32 cellular contexts compared by ENCODE assay signal in genomic region chr1:178374016-178374415, GRCh38.
A peak's percentile ranks its signal among the peaks of the same experiment; 100 is the strongest.
DNase-seq lines count a peak whose midpoint lies in the region; ATAC-seq, FAIRE-seq and TF ChIP-seq lines count a peak whose summit lies in the region.
"Had no signal": no experiment of that assay in that cellular context is flagged by ENCODE, and none has a peak within 500 bp of the region (broad histone marks: within the 10 kb centered on the region; RNA-seq: fewer than 3 reads in every experiment).

No MANE protein-coding gene starts in this region.

- H3K4ac ChIP-seq in IMR-90 (ENCODE audit: low read depth, low read length) (no peak overlapping the region), H1 (replicated peaks; ENCODE audit: insufficient read length, low read depth, low read length) (no peak overlapping the region)

- H2BK15ac ChIP-seq in IMR-90 (ENCODE audit: low read depth, low read length) (no peak overlapping the region), H1 (ENCODE audit: low read length) (no peak overlapping the region)

- ATAC-seq in IMR-90 (ENCODE audit: low read depth): peak; percentile 30
- ATAC-seq in HG02571 (IDR thresholded peaks at IDR 0.05; ENCODE audit: unreplicated experiment): no peak
- ATAC-seq: A549; left ventricle myocardium superior; naive thymus-derived CD4-positive, alpha-beta T cell; Right ventricle myocardium inferior; stimulated activated naive CD8-positive, alpha-beta T cell treated with anti-CD3 and anti-CD28 coated beads, Interleukin-15, amount 100 ng/mL, for 72 hours had no signal

- H3K14ac ChIP-seq in IMR-90 (replicated peaks; ENCODE audit: low read depth, low read length) (0 out of 2 replicates have a peak overlapping the region, but pooled peaks have one; percentile 5), H1 (ENCODE audit: insufficient read length) (no peak overlapping the region)

- H3K27ac ChIP-seq in IMR-90 (ENCODE audit: insufficient read depth, low read length): no peak overlapping the region
- no peak overlapping the region for H3K27ac ChIP-seq in H1 (ENCODE audit: low read depth, low read length)
- H3K27ac ChIP-seq: A549, adrenal gland, coronary artery, PC-9, thyroid gland, WERI-Rb-1 had no signal

- in situ Hi-C loops in IMR-90 (cut with MboI; ENCODE audit: low sequenced_read_pairs): no loop called here

- no peaks in the 10 kb centered on the region for H3K27me3 Mint-ChIP-seq in neural crest cell (ENCODE audit: low read depth)
- H3K27me3 Mint-ChIP-seq: stimulated activated naive CD8-positive, alpha-beta T cell treated with anti-CD3 and anti-CD28 coated beads, Interleukin-15, amount 100 ng/mL, for 72 hours had no signal

- H3K79me1 ChIP-seq in IMR-90 (ENCODE audit: low read depth in 1 of 2, low read length in 2 of 2): peaks cover 4 to 18% of the 10 kb centered on the region in 2 experiments; a peak in 3 of 4 replicates
- H3K79me1 ChIP-seq in H1 (ENCODE audit: low read depth, low read length): no peaks in the 10 kb centered on the region

- no peak overlapping the region for H3K56ac ChIP-seq in IMR-90 (ENCODE audit: extremely low read depth, insufficient read depth, low read length)
- H3K56ac ChIP-seq in H1 (replicated peaks; ENCODE audit: insufficient read length, low read depth, low read length): no peak overlapping the region

- H4K91ac ChIP-seq in IMR-90 (ENCODE audit: insufficient read depth, low read depth, low read length) (no peak overlapping the region), H1 (replicated peaks; ENCODE audit: insufficient read length, low read length) (no peak overlapping the region)

- no peak overlapping the region for H4K5ac ChIP-seq in IMR-90 (ENCODE audit: low read depth, low read length)
- H4K5ac ChIP-seq in H1 (ENCODE audit: insufficient read length, low read depth, low read length): no peak overlapping the region

- no peak overlapping the region; the same call in 1 of the 2 replicates for H3K18ac ChIP-seq in IMR-90 (ENCODE audit: low read depth, low read length)
- H3K18ac ChIP-seq in H1 (ENCODE audit: extremely low read depth, low read length): no peak overlapping the region

- DNase-seq in BJ (ENCODE audit: low read depth) (peak; percentile 20), IMR-90 (no peak), H1 (ENCODE audit: low read depth in 1 of 2, low spot score in 2 of 2) (no peak), neural crest cell (ENCODE audit: low read depth, low spot score) (no peak), urothelium cell line (ENCODE audit: low spot score) (no peak), activated gamma-delta T cell (lab: John Stamatoyannopoulos, UW) (no peak), posterior vena cava (ENCODE audit: low spot score) (no peak)
- DNase-seq: activated CD4-positive, alpha-beta T cell treated with anti-CD3 and anti-CD28 coated beads, Interleukin-2, amount 10 ng/mL, durations not matched to agents 24 days and 14 days; activated naive CD4-positive, alpha-beta T cell; activated T-cell treated with anti-CD3 and anti-CD28 coated beads, Interleukin-2, amount 50 U/mL, for 48 hours; adrenal gland; BE2C; DMS153; effector memory CD4-positive, alpha-beta T cell; KG1; left ventricle myocardium superior; midbrain; naive thymus-derived CD4-positive, alpha-beta T cell; NCI-H524; NK-92 treated with Interleukin-12 subunit alpha and Interleukin-12 subunit beta, amount 100 ng/mL, for 24 hours; small intestine; stimulated activated CD4-positive, alpha-beta T cell treated with anti-CD3 and anti-CD28 coated beads, Interleukin-1b, Interleukin-23, amount 100 ng/mL, for 48 hours; stimulated activated CD8-positive, alpha-beta memory T cell treated with anti-CD3 and anti-CD28 coated beads, Interleukin-4, amount 100 ng/mL, for 48 hours; stimulated activated naive CD8-positive, alpha-beta T cell treated with anti-CD3 and anti-CD28 coated beads, Interleukin-15, amount 100 ng/mL, for 72 hours; thyroid gland; WERI-Rb-1 had no signal

- peaks cover 6% of the 10 kb centered on the region; the same call in 1 of the 2 replicates for H3K9me1 ChIP-seq in IMR-90 (ENCODE audit: insufficient read depth, low read length)

- no peak overlapping the region for H3K27ac Mint-ChIP-seq in neural crest cell (ENCODE audit: unreplicated experiment)
- H3K27ac Mint-ChIP-seq: activated CD4-positive, alpha-beta T cell treated with anti-CD3 and anti-CD28 coated beads, Interleukin-2, amount 10 ng/mL, durations not matched to agents 24 days and 14 days; naive thymus-derived CD4-positive, alpha-beta T cell; stimulated activated naive CD8-positive, alpha-beta T cell treated with anti-CD3 and anti-CD28 coated beads, Interleukin-15, amount 100 ng/mL, for 72 hours had no signal

- no peak for TF ChIP-seq POLR2A in IMR-90 (IDR thresholded peaks at IDR 0.05; ENCODE audit: low read depth, low read length)
- TF ChIP-seq POLR2A in H1 (IDR thresholded peaks at IDR 0.05; ENCODE audit: control extremely low read depth in 1 of 2, low read depth in 2 of 2, low read length in 2 of 2): no peak

- no peak overlapping the region for H2AK9ac ChIP-seq in IMR-90 (replicated peaks; ENCODE audit: low read depth, low read length, poor library complexity)

- TF ChIP-seq RAD21 in IMR-90 (IDR thresholded peaks at IDR 0.05; ENCODE audit: low read length) (no peak), H1 (IDR thresholded peaks at IDR 0.05 in 1 of 2, conservative IDR thresholded peaks at IDR 0.05 in 1 of 2; ENCODE audit: low read depth in 2 of 2, low read length in 2 of 2) (no peak)

- no peaks in the 10 kb centered on the region for H3K27me3 ChIP-seq in BJ (ENCODE audit: control insufficient read depth, insufficient read depth, low read length)
- H3K27me3 ChIP-seq in IMR-90 (ENCODE audit: control insufficient read depth, insufficient read depth, low read length): no peaks in the 10 kb centered on the region
- H3K27me3 ChIP-seq in H1 (replicated peaks in 1 of 4; ENCODE audit: control insufficient read depth in 3 of 4, extremely low read depth in 1 of 4, insufficient read depth in 3 of 4, low read length in 3 of 4): no peaks in the 10 kb centered on the region
- H3K27me3 ChIP-seq: adrenal gland, BE2C, thyroid gland had no signal

- H3K23me2 ChIP-seq in H1 (ENCODE audit: low read depth, low read length): no peaks in the 10 kb centered on the region

- H3K4me3 Mint-ChIP-seq in neural crest cell: peak overlapping the region; percentile 7
- H3K4me3 Mint-ChIP-seq: activated CD4-positive, alpha-beta T cell treated with anti-CD3 and anti-CD28 coated beads, Interleukin-2, amount 10 ng/mL, durations not matched to agents 24 days and 14 days; naive thymus-derived CD4-positive, alpha-beta T cell; stimulated activated naive CD8-positive, alpha-beta T cell treated with anti-CD3 and anti-CD28 coated beads, Interleukin-15, amount 100 ng/mL, for 72 hours had no signal

- BruUV-seq in IMR-90 (replicated peaks; lab: Mats Ljungman, UMichigan): no TSS peak

- no peak overlapping the region for H3K23ac ChIP-seq in IMR-90 (ENCODE audit: low read depth, low read length)
- H3K23ac ChIP-seq in H1 (ENCODE audit: insufficient read length): no peak overlapping the region

- peaks cover 0 to 4% of the 10 kb centered on the region in 2 experiments; a peak in 1 of 4 replicates for H3K79me2 ChIP-seq in H1 (ENCODE audit: control insufficient read depth in 1 of 2, insufficient read depth in 2 of 2, low read length in 2 of 2)

- H2AFZ ChIP-seq in IMR-90 (replicated peaks; ENCODE audit: low read length, poor library complexity): no peak overlapping the region
- H2AFZ ChIP-seq in H1 (ENCODE audit: low read length): no peak overlapping the region
- H2AFZ ChIP-seq: PC-9 had no signal

- dilution Hi-C loops in IMR-90 (cut with HindIII; ENCODE audit: low sequenced_read_pairs, unreplicated experiment): no loop called here

- POLR2A ChIA-PET in BJ (lab: Charles Lee): no interaction called here
- POLR2A ChIA-PET in IMR-90 (lab: Charles Lee; ENCODE audit: unreplicated experiment): interaction anchor here (0.6 kb wide), 1 partner anchor 651 kb away, joined by 3 read pairs; no protein-coding TSS in a partner anchor
- POLR2A ChIA-PET in H1 (lab: Charles Lee; ENCODE audit: partially characterized antibody): interaction anchor here (0.8 kb wide), 1 partner anchor 19 kb away, joined by 3 read pairs; no protein-coding TSS in a partner anchor

- no peaks in the 10 kb centered on the region for H3K36me3 ChIP-seq in BJ (ENCODE audit: control insufficient read depth, insufficient read depth, low read length)
- H3K36me3 ChIP-seq in IMR-90 (ENCODE audit: control insufficient read depth, insufficient read depth, low read length): no peaks in the 10 kb centered on the region
- H3K36me3 ChIP-seq in H1 (ENCODE audit: control insufficient read depth in 2 of 4, insufficient read depth in 4 of 4, low read length in 3 of 4): no peaks in the 10 kb centered on the region
- H3K36me3 ChIP-seq: adrenal gland, BE2C, HAP-1, thyroid gland, WERI-Rb-1 had no signal

- no peaks in the 10 kb centered on the region for H3K9me3 Mint-ChIP-seq in neural crest cell
- H3K9me3 Mint-ChIP-seq: activated CD4-positive, alpha-beta T cell treated with anti-CD3 and anti-CD28 coated beads, Interleukin-2, amount 10 ng/mL, durations not matched to agents 24 days and 14 days; naive thymus-derived CD4-positive, alpha-beta T cell; stimulated activated naive CD8-positive, alpha-beta T cell treated with anti-CD3 and anti-CD28 coated beads, Interleukin-15, amount 100 ng/mL, for 72 hours had no signal

- H2BK5ac ChIP-seq in IMR-90 (ENCODE audit: low read depth, low read length, poor library complexity, severe bottlenecking) (no peak overlapping the region), H1 (ENCODE audit: low read depth, low read length) (no peak overlapping the region)

- H2BK120ac ChIP-seq in IMR-90 (ENCODE audit: low read depth, low read length) (no peak overlapping the region), H1 (replicated peaks; ENCODE audit: low read depth, low read length) (no peak overlapping the region)

- WGBS in IMR-90 (ENCODE audit: extremely low coverage in 2 of 2, insufficient read length in 1 of 2), 2 experiments: no CpG with 5 or more reads among the region's 1 CpG
- WGBS in H1 (ENCODE audit: extremely low coverage in 1 of 2, insufficient coverage in 1 of 2, insufficient read length in 1 of 2, insufficient replicate concordance in 2 of 2, low coverage in 1 of 2, low lambda C conversion rate in 2 of 2, missing lambda C conversion rate in 1 of 2), 2 experiments: 79% methylated on average over 1 of the region's 1 CpG; no CpG with 5 or more reads in 1 of the 2 experiments

- no peak for TF ChIP-seq EP300 in H1 (IDR thresholded peaks at IDR 0.05; ENCODE audit: borderline replicate concordance in 1 of 2, low read depth in 2 of 2, low read length in 2 of 2)

- H3K4me1 ChIP-seq in IMR-90 (ENCODE audit: control insufficient read depth, insufficient read depth, low read length) (peaks cover 7% of the 10 kb centered on the region; the same call in 1 of the 2 replicates), H1 (replicated peaks in 1 of 4; ENCODE audit: control insufficient read depth in 3 of 4, insufficient read depth in 4 of 4, low read length in 3 of 4) (peaks cover 0 to 7% (median 6%) of the 10 kb centered on the region in 4 experiments; a peak in 3 of 7 replicates)
- H3K4me1 ChIP-seq: BE2C, thyroid gland had no signal

- no peaks in the 10 kb centered on the region for H3K9me3 ChIP-seq in IMR-90 (ENCODE audit: control insufficient read depth, insufficient read depth, low read length)
- no peaks in the 10 kb centered on the region for H3K9me3 ChIP-seq in H1 (ENCODE audit: insufficient read depth in 2 of 2, low read depth in 1 of 2, low read length in 1 of 2)
- H3K9me3 ChIP-seq: A549, adrenal gland, BE2C, HAP-1, thyroid gland had no signal

- FAIRE-seq in H1 (lab: Jason Lieb, UNC): peak; percentile 62
- FAIRE-seq in urothelium cell line (lab: Jason Lieb, UNC): no peak
- FAIRE-seq: small intestine had no signal

- H2BK12ac ChIP-seq in H1 (ENCODE audit: low read depth, low read length): no peak overlapping the region

- peak overlapping the region; percentile 1; the same call in 1 of the 2 replicates for H3K4me2 ChIP-seq in IMR-90 (ENCODE audit: low read depth, low read length)
- H3K4me2 ChIP-seq in H1 (ENCODE audit: insufficient read depth in 1 of 2, low read depth in 2 of 2, low read length in 2 of 2): no peak overlapping the region
- H3K4me2 ChIP-seq: A549, PC-9 had no signal

- CTCF ChIA-PET in BJ (lab: Yijun Ruan, JAX) (interaction anchor here (0.6 to 1.0 kb wide), 2 partner anchors 22 to 754 kb away, joined by 3 read pairs; no protein-coding TSS in a partner anchor), IMR-90 (lab: Yijun Ruan, JAX) (no interaction called here), H1 (lab: Charles Lee; ENCODE audit: partially characterized antibody) (interaction anchor here (0.7 to 3.5 kb wide), 10 partner anchors 9 to 127 kb away, joined by 3 to 16 read pairs (median 4); no protein-coding TSS in a partner anchor)

- H2AK5ac ChIP-seq in IMR-90 (ENCODE audit: low read depth, low read length): no peak overlapping the region
- H2AK5ac ChIP-seq in H1 (ENCODE audit: low read depth, low read length): no peak overlapping the region

- H4K20me1 ChIP-seq in IMR-90 (ENCODE audit: insufficient read depth, low read length): no peaks in the 10 kb centered on the region
- H4K20me1 ChIP-seq in H1 (replicated peaks in 1 of 2; ENCODE audit: control insufficient read depth in 1 of 2, insufficient read depth in 2 of 2, low read length in 2 of 2): no peaks in the 10 kb centered on the region

- intact Hi-C loops in IMR-90 (cut with micrococcal nuclease) (no loop called here), posterior vena cava (cut with DNase I) (no loop called here)

- H3K4me3 ChIP-seq in BJ (ENCODE audit: low read depth, low read length): no peak overlapping the region
- H3K4me3 ChIP-seq in IMR-90 (ENCODE audit: insufficient read depth, low read depth, low read length): no peak overlapping the region
- H3K4me3 ChIP-seq in H1 (ENCODE audit: extremely low read depth in 1 of 4, insufficient read depth in 2 of 4, low read depth in 3 of 4, low read length in 4 of 4): no peak overlapping the region
- H3K4me3 ChIP-seq: A549, adrenal gland, coronary artery, HAP-1, PC-9, thyroid gland had no signal

- H2BK20ac ChIP-seq in IMR-90 (ENCODE audit: low read depth, low read length) (no peak overlapping the region), H1 (ENCODE audit: low read length) (no peak overlapping the region)

- peaks cover 9% of the 10 kb centered on the region for H3K4me1 Mint-ChIP-seq in neural crest cell
- H3K4me1 Mint-ChIP-seq: activated CD4-positive, alpha-beta T cell treated with anti-CD3 and anti-CD28 coated beads, Interleukin-2, amount 10 ng/mL, durations not matched to agents 24 days and 14 days; naive thymus-derived CD4-positive, alpha-beta T cell; stimulated activated naive CD8-positive, alpha-beta T cell treated with anti-CD3 and anti-CD28 coated beads, Interleukin-15, amount 100 ng/mL, for 72 hours had no signal

- no peak for TF ChIP-seq CTCF in BJ (IDR thresholded peaks at IDR 0.05; ENCODE audit: insufficient read depth, low read depth, low read length)
- TF ChIP-seq CTCF in IMR-90 (conservative IDR thresholded peaks at IDR 0.05; ENCODE audit: low read depth, low read length): no peak
- TF ChIP-seq CTCF in H1 (IDR thresholded peaks at IDR 0.05; ENCODE audit: control extremely low read depth in 1 of 3, insufficient read depth in 1 of 3, low read depth in 1 of 3, low read length in 3 of 3): no peak
- TF ChIP-seq CTCF in neural crest cell (conservative IDR thresholded peaks at IDR 0.05): no peak

- H4K8ac ChIP-seq in IMR-90 (ENCODE audit: low read depth in 2 of 2, low read length in 2 of 2): no peak overlapping the region
- no peak overlapping the region for H4K8ac ChIP-seq in H1 (ENCODE audit: extremely low read depth, insufficient read depth, low read length)

- H3K9ac ChIP-seq in IMR-90 (ENCODE audit: low read depth, low read length): no peak overlapping the region
- no peak overlapping the region for H3K9ac ChIP-seq in H1 (replicated peaks in 1 of 4; ENCODE audit: extremely low read depth in 1 of 4, low read depth in 3 of 4, low read length in 3 of 4)

- peaks cover 2% of the 10 kb centered on the region for H3K36me3 Mint-ChIP-seq in neural crest cell (ENCODE audit: low read depth)
- H3K36me3 Mint-ChIP-seq: naive thymus-derived CD4-positive, alpha-beta T cell had no signal
